In the genomic region with DNA sequence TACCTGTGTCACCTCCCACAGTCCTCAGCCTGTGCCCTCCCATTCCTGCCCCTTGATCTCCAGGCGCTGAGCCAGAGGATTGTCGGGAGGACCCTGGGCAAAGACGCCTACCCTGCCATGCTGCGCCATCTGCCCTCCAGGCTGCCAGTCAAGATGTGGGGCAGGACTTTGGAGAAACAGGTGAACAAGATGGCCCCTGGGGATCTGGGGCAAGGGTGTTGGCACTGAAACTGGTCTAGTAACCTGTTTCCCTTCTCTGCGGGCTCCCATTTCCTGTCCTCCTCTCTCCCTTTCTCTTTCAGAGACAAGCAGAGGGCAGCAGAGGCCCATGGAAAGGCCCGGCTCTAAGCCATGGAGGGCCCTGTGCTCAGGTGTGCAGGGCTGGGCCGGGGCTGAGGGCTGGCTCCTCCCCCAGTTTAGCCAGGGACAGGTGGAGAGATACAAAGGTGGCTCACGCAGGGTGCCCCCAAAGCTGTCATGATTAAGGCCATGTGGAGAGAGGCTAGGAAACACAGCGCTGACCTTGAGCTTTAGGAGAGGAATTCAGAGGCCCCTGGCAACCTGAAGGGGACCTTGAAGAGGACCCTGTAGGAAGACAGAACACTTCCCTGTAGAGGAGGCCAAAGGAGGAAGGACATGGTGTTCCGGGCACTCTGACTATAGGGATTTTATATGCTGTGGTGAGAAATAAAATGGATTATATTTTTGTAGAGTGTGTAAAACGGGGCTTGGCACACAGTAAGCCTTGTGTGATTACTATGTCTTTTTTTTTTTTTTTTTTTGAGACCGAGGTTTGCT, we compare ENCODE assay signal across 8 cellular contexts. TPM values are rescaled to one million over a fixed set of nuclear protein-coding genes. Genes with fewer than 3 reads are reported as not detected.
A peak's percentile ranks its signal among the peaks of the same experiment; 100 is the strongest.
DNase-seq lines count a peak whose midpoint lies in the region; ATAC-seq, FAIRE-seq and TF ChIP-seq lines count a peak whose summit lies in the region.

GLOD5 (plus strand) TSS at position 74 of the 798 bp plus-strand sequence; CDS start at position 118, 44 bp downstream.

- TF ChIP-seq POLR2A in body of pancreas (IDR thresholded peaks at IDR 0.05) (peak in 1 of 3 donors; percentile 13), GM12892 (IDR thresholded peaks at IDR 0.05; ENCODE audit: low read depth, low read length) (no peak)

- 21 to 27% methylated on average over 7 to 12 of the region's 12 CpGs for WGBS in body of pancreas, 2 donors

- H3K9me3 ChIP-seq in body of pancreas (no peaks in the 10 kb centered on the region), mucosa of rectum (ENCODE audit: control insufficient read depth in 2 of 2, low read length in 2 of 2) (no peaks in the 10 kb centered on the region)

- H3K36me3 ChIP-seq in body of pancreas (replicated peaks in 1 of 2; ENCODE audit: insufficient read depth in 1 of 2, low read depth in 2 of 2) (no peaks in the 10 kb centered on the region), mucosa of rectum (ENCODE audit: control insufficient read depth in 2 of 2, insufficient read depth in 2 of 2, low read length in 2 of 2) (no peaks in the 10 kb centered on the region)

- intact Hi-C loops in body of pancreas (cut with DNase I), result no loop called here

- peaks cover 8% of the 10 kb centered on the region for H3K4me1 ChIP-seq in body of pancreas
- H3K4me1 ChIP-seq in mucosa of rectum (ENCODE audit: control insufficient read depth in 2 of 2, insufficient read depth in 2 of 2, low read length in 2 of 2), result peaks cover 2 to 3% of the 10 kb centered on the region in 2 donors

- ATAC-seq in body of pancreas (peak; percentile 99), GM18861 (IDR thresholded peaks at IDR 0.05; ENCODE audit: unreplicated experiment) (no peak), HG02588 (IDR thresholded peaks at IDR 0.05; ENCODE audit: unreplicated experiment) (no peak)

- H3K9ac ChIP-seq in mucosa of rectum (ENCODE audit: low read depth in 1 of 2, low read length in 2 of 2), result peak within 1 kb of the TSS; percentile 27 to 33

- TF ChIP-seq CTCF in GM12865 (IDR thresholded peaks at IDR 0.05; ENCODE audit: insufficient read depth, low read depth, low read length, missing control alignments) (no peak), body of pancreas (IDR thresholded peaks at IDR 0.05) (peak in 6 of 7 experiments; percentile 8 to 64 (median 60))

- H3K4me3 ChIP-seq in GM12865 (ENCODE audit: low read depth, low read length) (no peak within 1 kb of the TSS), body of pancreas (no peak within 1 kb of the TSS), mucosa of rectum (ENCODE audit: low read length in 2 of 2) (peak within 1 kb of the TSS; percentile 34 to 55)

- H3K27me3 ChIP-seq in body of pancreas (no peaks in the 10 kb centered on the region), mucosa of rectum (ENCODE audit: control insufficient read depth in 2 of 2, insufficient read depth in 2 of 2, low read length in 2 of 2) (no peaks in the 10 kb centered on the region)

- DNase-seq in GM12865 (ENCODE audit: low read depth), result peak; percentile 23
- DNase-seq in NCI-H2029 (lab: John Stamatoyannopoulos, UW), result peak; percentile 83
- DNase-seq in body of pancreas, result peak; percentile 70 to 82 (median 74)
- DNase-seq in mesenteric fat pad (ENCODE audit: low spot score), result no peak
- DNase-seq in GM12892 (ENCODE audit: insufficient read length), result no peak

- H3K27ac ChIP-seq in body of pancreas (peak within 1 kb of the TSS in 2 of 4 donors; percentile 58 to 74), mucosa of rectum (ENCODE audit: low read depth in 2 of 2, low read length in 2 of 2) (peak within 1 kb of the TSS; percentile 78 to 90)

- FAIRE-seq in GM12892 (lab: Jason Lieb, UNC), result no peak

RNA-seq across cellular contexts. Expression of gene GLOD5, which starts in this region (rescaled TPM):
- total RNA-seq in body of pancreas (not detected), mesenteric fat pad (not detected)
- polyA plus RNA-seq in GM12892 (2012; ENCODE audit: missing spikeins), result not detected

Comparison
In these comparisons a context has a peak if more than half of its experiments do, and no peak if none do; other contexts are left out.
1. Peak in DNase-seq and ATAC-seq in body of pancreas; RNA of the gene not detected or under 1 TPM.
2. DNase-seq: peak in GM12865 (single experiment) and NCI-H2029 (single experiment); none in mesenteric fat pad (single experiment) and GM12892 (single experiment).
3. H3K4me3 ChIP-seq: peak in mucosa of rectum (2 of 2); none in GM12865 (single experiment) and body of pancreas (0 of 2).